In genomic region chr14:105162374-105162979, GRCh38 we compare ENCODE assay signal across 14 cellular contexts. TPM values are rescaled to one million over a fixed set of nuclear protein-coding genes. Genes with fewer than 3 reads are reported as not detected.
DNase-seq lines count a peak whose midpoint lies in the region; ATAC-seq and TF ChIP-seq lines count a peak whose summit lies in the region.
"Had no signal": no experiment of that assay in that cellular context is flagged by ENCODE, and none has a peak within 500 bp of the region (broad histone marks: within the 10 kb centered on the region; RNA-seq: fewer than 3 reads in every experiment).

No MANE protein-coding gene starts in this region.

- H3K9me3 Mint-ChIP-seq in activated T-helper 17 cell treated with anti-CD3 and anti-CD28 coated beads, Interleukin-2, amount 50 U/mL, for 72 hours = no peaks in the 10 kb centered on the region
- H3K9me3 Mint-ChIP-seq in CD8-positive, alpha-beta T cell = no peaks in the 10 kb centered on the region

- no peak for TF ChIP-seq CTCF in A673 (conservative IDR thresholded peaks at IDR 0.05; ENCODE audit: low read depth, low read length)
- TF ChIP-seq CTCF in GM13976 (IDR thresholded peaks at IDR 0.05; ENCODE audit: borderline replicate concordance, control extremely low read depth, extremely low read depth, insufficient read depth, missing control alignments) = no peak
- no peak for TF ChIP-seq CTCF in lung (IDR thresholded peaks at IDR 0.05; ENCODE audit: control extremely low read depth, extremely low read depth)
- no peak for TF ChIP-seq CTCF in colonic mucosa (IDR thresholded peaks at IDR 0.05)
- no peak for TF ChIP-seq CTCF in CD8-positive, alpha-beta T cell (IDR thresholded peaks at IDR 0.05)

- CTCF ChIA-PET in A673 (lab: Charles Lee) = no interaction called here
- CTCF ChIA-PET in CD8-positive, alpha-beta T cell (lab: Charles Lee) = no interaction called here

- H3K36me3 ChIP-seq in A673 (ENCODE audit: insufficient read depth, low read length, poor library complexity, severe bottlenecking) (no peaks in the 10 kb centered on the region), lung (ENCODE audit: control insufficient read depth in 2 of 2, insufficient read depth in 2 of 2, low read length in 2 of 2) (no peaks in the 10 kb centered on the region), colonic mucosa (no peaks in the 10 kb centered on the region)
- no peaks in the 10 kb centered on the region for H3K36me3 ChIP-seq in CD8-positive, alpha-beta T cell (ENCODE audit: insufficient read depth, low read length)
- H3K36me3 ChIP-seq: gastroesophageal sphincter, neutrophil had no signal

- H3K27me3 ChIP-seq in A673 (replicated peaks; ENCODE audit: insufficient read depth, low read depth, low read length, poor library complexity) = no peaks in the 10 kb centered on the region
- H3K27me3 ChIP-seq in lung (ENCODE audit: control insufficient read depth, insufficient read depth) = no peaks in the 10 kb centered on the region
- H3K27me3 ChIP-seq in colonic mucosa = no peaks in the 10 kb centered on the region
- H3K27me3 ChIP-seq in CD8-positive, alpha-beta T cell (ENCODE audit: insufficient read depth, low read length) = peaks cover 4% of the 10 kb centered on the region

- DNase-seq in A673 (ENCODE audit: low spot score) = no peak
- DNase-seq in GM13976 (ENCODE audit: low spot score) = peak; percentile 75
- peak; percentile 44 for DNase-seq in lung (ENCODE audit: low spot score)
- no peak for DNase-seq in colonic mucosa
- DNase-seq in CD8-positive, alpha-beta T cell = no peak
- DNase-seq: GOT3, KG1, kidney glomerular epithelial cell had no signal

- intact Hi-C loops in A673 (cut with micrococcal nuclease; ENCODE audit: unreplicated experiment) = no loop called here
- intact Hi-C loops in colonic mucosa (cut with DNase I) = no loop called here
- intact Hi-C loops in CD8-positive, alpha-beta T cell (cut with DNase I, micrococcal nuclease) = no loop called here

- peak; percentile 48 for ATAC-seq in activated T-helper 17 cell treated with anti-CD3 and anti-CD28 coated beads, Interleukin-2, amount 50 U/mL, for 72 hours (replicated peaks)
- peak; percentile 51 for ATAC-seq in lung (ENCODE audit: insufficient read depth, low FRiP score)
- ATAC-seq in CD8-positive, alpha-beta T cell = no peak
- ATAC-seq in GM21723 (IDR thresholded peaks at IDR 0.05; ENCODE audit: unreplicated experiment) = no peak
- ATAC-seq in GM19397 (IDR thresholded peaks at IDR 0.05; ENCODE audit: unreplicated experiment) = no peak
- ATAC-seq: gastroesophageal sphincter, Panc1 had no signal

- BruUV-seq in A673 (replicated peaks; lab: Mats Ljungman, UMichigan) = no TSS peak

- H3K27ac Mint-ChIP-seq in activated T-helper 17 cell treated with anti-CD3 and anti-CD28 coated beads, Interleukin-2, amount 50 U/mL, for 72 hours = no peak overlapping the region
- no peak overlapping the region for H3K27ac Mint-ChIP-seq in CD8-positive, alpha-beta T cell

- H3K27ac ChIP-seq in A673 (ENCODE audit: low read depth, low read length, poor library complexity, severe bottlenecking) = peak overlapping the region; percentile 60
- H3K27ac ChIP-seq in lung (ENCODE audit: low read depth in 1 of 2, low read length in 1 of 2) = no peak overlapping the region
- no peak overlapping the region for H3K27ac ChIP-seq in colonic mucosa
- no peak overlapping the region for H3K27ac ChIP-seq in CD8-positive, alpha-beta T cell (ENCODE audit: low read depth, low read length)
- H3K27ac ChIP-seq: gastroesophageal sphincter, neutrophil had no signal

- in situ Hi-C loops in GM13976 (cut with MboI; ENCODE audit: low sequenced_read_pairs, unreplicated experiment) = no loop called here

- H3K4me1 Mint-ChIP-seq in activated T-helper 17 cell treated with anti-CD3 and anti-CD28 coated beads, Interleukin-2, amount 50 U/mL, for 72 hours = no peaks in the 10 kb centered on the region
- no peaks in the 10 kb centered on the region for H3K4me1 Mint-ChIP-seq in CD8-positive, alpha-beta T cell (ENCODE audit: low read depth)

- peaks cover 5% of the 10 kb centered on the region for H3K27me3 Mint-ChIP-seq in activated T-helper 17 cell treated with anti-CD3 and anti-CD28 coated beads, Interleukin-2, amount 50 U/mL, for 72 hours
- H3K27me3 Mint-ChIP-seq in CD8-positive, alpha-beta T cell (ENCODE audit: low read depth) = peaks cover 9% of the 10 kb centered on the region

- no peaks in the 10 kb centered on the region for H3K36me3 Mint-ChIP-seq in activated T-helper 17 cell treated with anti-CD3 and anti-CD28 coated beads, Interleukin-2, amount 50 U/mL, for 72 hours (ENCODE audit: low read depth)
- no peaks in the 10 kb centered on the region for H3K36me3 Mint-ChIP-seq in CD8-positive, alpha-beta T cell

- 93 to 100% methylated on average over 2 of the region's 2 CpGs for WGBS in lung, 2 donors

- H3K4me1 ChIP-seq in A673 (ENCODE audit: insufficient read depth, low read length, poor library complexity, severe bottlenecking) (peaks cover 34% of the 10 kb centered on the region), lung (ENCODE audit: control insufficient read depth in 2 of 2, insufficient read depth in 2 of 2, low read length in 2 of 2) (peaks cover 0 to 8% of the 10 kb centered on the region in 2 donors), colonic mucosa (peaks cover 5% of the 10 kb centered on the region)
- H3K4me1 ChIP-seq in CD8-positive, alpha-beta T cell (ENCODE audit: insufficient read depth, low read length) = no peaks in the 10 kb centered on the region

- H3K4me3 ChIP-seq in A673 (ENCODE audit: low read depth, low read length, poor library complexity, severe bottlenecking) = no peak overlapping the region
- H3K4me3 ChIP-seq in lung = no peak overlapping the region
- H3K4me3 ChIP-seq in colonic mucosa = no peak overlapping the region
- no peak overlapping the region for H3K4me3 ChIP-seq in CD8-positive, alpha-beta T cell (ENCODE audit: low read depth, low read length)
- H3K4me3 ChIP-seq: gastroesophageal sphincter had no signal

- H3K9me3 ChIP-seq in A673 (ENCODE audit: low read depth, low read length, poor library complexity, severe bottlenecking) (no peaks in the 10 kb centered on the region), lung (ENCODE audit: control insufficient read depth in 2 of 2, insufficient read depth in 1 of 2, low read length in 1 of 2) (no peaks in the 10 kb centered on the region), colonic mucosa (no peaks in the 10 kb centered on the region)
- H3K9me3 ChIP-seq in CD8-positive, alpha-beta T cell (ENCODE audit: low read length) = no peaks in the 10 kb centered on the region
- H3K9me3 ChIP-seq: gastroesophageal sphincter, neutrophil had no signal

- H3K4me3 Mint-ChIP-seq in activated T-helper 17 cell treated with anti-CD3 and anti-CD28 coated beads, Interleukin-2, amount 50 U/mL, for 72 hours = no peak overlapping the region
- H3K4me3 Mint-ChIP-seq in CD8-positive, alpha-beta T cell = no peak overlapping the region

- POLR2A ChIA-PET in A673 (lab: Charles Lee; ENCODE audit: low non-redundant PET) = no interaction called here
- POLR2A ChIA-PET in CD8-positive, alpha-beta T cell (lab: Charles Lee) = no interaction called here

- H3K9ac ChIP-seq in colonic mucosa (ENCODE audit: low read depth in 2 of 2, low read length in 2 of 2) = no peak overlapping the region

RNA-seq across cellular contexts. Expression of gene JAG2, which starts 6.1 kb away (rescaled TPM):
- total RNA-seq in A673 (2021) (14.3 and 17.3 TPM in 2 replicates), lung (10 to 100 TPM; 32.1 to 35.1 TPM), colonic mucosa (10 to 100 TPM in 1 of 2 donors, 1 to 10 TPM in 1; 8.2 to 11.0 TPM)
- total RNA-seq in activated T-helper 17 cell treated with anti-CD3 and anti-CD28 coated beads, Interleukin-2, amount 50 U/mL, for 72 hours = 1 to 10 TPM; 2.5 TPM
- polyA plus RNA-seq in lung = 10 to 100 TPM; 14.1 to 23.6 TPM
- under 1 TPM; 0.72 to 0.84 TPM for total RNA-seq in CD8-positive, alpha-beta T cell

RNA-seq across cellular contexts. Expression of gene NUDT14, which starts 18.6 kb away (rescaled TPM):
- total RNA-seq in A673 (2021) (30.8 and 40.5 TPM in 2 replicates), lung (10 to 100 TPM; 29.8 to 80.7 TPM), colonic mucosa (10 to 100 TPM; 40.8 to 46.0 TPM)
- total RNA-seq in activated T-helper 17 cell treated with anti-CD3 and anti-CD28 coated beads, Interleukin-2, amount 50 U/mL, for 72 hours = 10 to 100 TPM; 17.9 to 18.3 TPM
- polyA plus RNA-seq in lung = 10 to 100 TPM; 27.7 to 72.7 TPM
- total RNA-seq in CD8-positive, alpha-beta T cell = 1 to 10 TPM; 5.7 to 6.2 TPM

Comparison
In these comparisons a context has a peak if more than half of its experiments do, and no peak if none do; other contexts are left out.
1. DNase-seq: peak in GM13976 (single experiment) and lung (single experiment); none in A673 (single experiment), colonic mucosa (single experiment) and CD8-positive, alpha-beta T cell (0 of 7).
2. ATAC-seq: peak in activated T-helper 17 cell treated with anti-CD3 and anti-CD28 coated beads, Interleukin-2, amount 50 U/mL, for 72 hours (single experiment) and lung (single experiment); none in CD8-positive, alpha-beta T cell (single experiment), GM21723 (single experiment) and GM19397 (single experiment).